2 cellular contexts compared by ENCODE assay signal in the genomic region with DNA sequence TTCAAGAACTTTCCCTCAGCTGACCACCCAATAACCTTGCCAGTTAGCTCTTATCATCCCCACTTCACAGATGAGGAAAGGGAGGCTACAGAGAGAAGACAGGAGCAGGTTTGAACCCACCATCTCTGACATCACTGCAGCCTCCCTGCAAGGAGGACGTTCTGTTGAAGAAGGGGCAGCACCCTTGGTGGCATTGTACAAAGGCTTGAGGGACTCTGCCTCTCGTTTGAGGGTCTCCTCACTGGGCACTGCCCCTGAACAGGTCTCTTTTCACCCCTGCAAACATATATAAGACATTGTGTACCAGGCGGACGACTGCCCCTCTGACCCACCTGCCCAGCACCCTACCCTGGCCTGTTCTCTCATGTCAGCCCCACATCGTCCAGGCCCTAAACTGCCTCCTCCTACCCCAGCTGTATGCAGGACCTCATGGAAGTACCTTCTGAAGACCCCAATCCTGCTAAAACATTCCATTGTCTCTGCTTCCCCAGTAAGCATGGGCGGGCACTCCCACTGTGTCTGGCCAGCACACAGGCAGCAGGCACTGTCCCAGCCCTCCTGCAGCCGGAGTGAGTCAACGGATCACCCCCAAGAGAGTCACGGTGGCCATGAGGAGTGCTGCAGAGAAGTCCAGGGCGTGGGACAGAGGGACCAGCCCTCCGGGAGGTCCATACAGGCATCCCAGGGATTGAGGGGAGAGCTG.
TF ChIP-seq lines count a peak whose summit lies in the region.

No MANE protein-coding gene starts in this region.

TF ChIP-seq in HepG2, 621 proteins besides CTCF, POLR2A, EP300 and RAD21:
- TF ChIP-seq ZNF414 (CRISPR knock-in tag; IDR thresholded peaks at IDR 0.05) (no peak), PHF20 (CRISPR knock-in tag; IDR thresholded peaks at IDR 0.05) (no peak), NFAT5 (CRISPR knock-in tag; IDR thresholded peaks at IDR 0.05) (no peak), HNRNPUL1 (IDR thresholded peaks at IDR 0.05; ENCODE audit: low read depth, low read length) (no peak), ZMYM4 (CRISPR knock-in tag; IDR thresholded peaks at IDR 0.05) (no peak), ZNF674 (CRISPR knock-in tag; IDR thresholded peaks at IDR 0.05; ENCODE audit: low read depth) (no peak), PHF5A (CRISPR knock-in tag; IDR thresholded peaks at IDR 0.05; ENCODE audit: low read depth, unreplicated experiment) (no peak)
- TF ChIP-seq, protein P1, sequence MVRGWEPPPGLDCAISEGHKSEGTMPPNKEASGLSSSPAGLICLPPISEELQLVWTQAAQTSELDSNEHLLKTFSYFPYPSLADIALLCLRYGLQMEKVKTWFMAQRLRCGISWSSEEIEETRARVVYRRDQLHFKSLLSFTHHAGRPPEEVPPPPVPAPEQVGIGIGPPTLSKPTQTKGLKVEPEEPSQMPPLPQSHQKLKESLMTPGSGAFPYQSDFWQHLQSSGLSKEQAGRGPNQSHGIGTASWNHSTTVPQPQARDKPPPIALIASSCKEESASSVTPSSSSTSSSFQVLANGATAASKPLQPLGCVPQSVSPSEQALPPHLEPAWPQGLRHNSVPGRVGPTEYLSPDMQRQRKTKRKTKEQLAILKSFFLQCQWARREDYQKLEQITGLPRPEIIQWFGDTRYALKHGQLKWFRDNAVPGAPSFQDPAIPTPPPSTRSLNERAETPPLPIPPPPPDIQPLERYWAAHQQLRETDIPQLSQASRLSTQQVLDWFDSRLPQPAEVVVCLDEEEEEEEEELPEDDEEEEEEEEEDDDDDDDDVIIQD (CRISPR knock-in tag; IDR thresholded peaks at IDR 0.05; ENCODE audit: low read depth): no peak
- TF ChIP-seq, protein P2, sequence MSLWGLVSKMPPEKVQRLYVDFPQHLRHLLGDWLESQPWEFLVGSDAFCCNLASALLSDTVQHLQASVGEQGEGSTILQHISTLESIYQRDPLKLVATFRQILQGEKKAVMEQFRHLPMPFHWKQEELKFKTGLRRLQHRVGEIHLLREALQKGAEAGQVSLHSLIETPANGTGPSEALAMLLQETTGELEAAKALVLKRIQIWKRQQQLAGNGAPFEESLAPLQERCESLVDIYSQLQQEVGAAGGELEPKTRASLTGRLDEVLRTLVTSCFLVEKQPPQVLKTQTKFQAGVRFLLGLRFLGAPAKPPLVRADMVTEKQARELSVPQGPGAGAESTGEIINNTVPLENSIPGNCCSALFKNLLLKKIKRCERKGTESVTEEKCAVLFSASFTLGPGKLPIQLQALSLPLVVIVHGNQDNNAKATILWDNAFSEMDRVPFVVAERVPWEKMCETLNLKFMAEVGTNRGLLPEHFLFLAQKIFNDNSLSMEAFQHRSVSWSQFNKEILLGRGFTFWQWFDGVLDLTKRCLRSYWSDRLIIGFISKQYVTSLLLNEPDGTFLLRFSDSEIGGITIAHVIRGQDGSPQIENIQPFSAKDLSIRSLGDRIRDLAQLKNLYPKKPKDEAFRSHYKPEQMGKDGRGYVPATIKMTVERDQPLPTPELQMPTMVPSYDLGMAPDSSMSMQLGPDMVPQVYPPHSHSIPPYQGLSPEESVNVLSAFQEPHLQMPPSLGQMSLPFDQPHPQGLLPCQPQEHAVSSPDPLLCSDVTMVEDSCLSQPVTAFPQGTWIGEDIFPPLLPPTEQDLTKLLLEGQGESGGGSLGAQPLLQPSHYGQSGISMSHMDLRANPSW (CRISPR knock-in tag; IDR thresholded peaks at IDR 0.05; ENCODE audit: borderline replicate concordance): no peak

TF ChIP-seq in GM23338, 12 proteins besides CTCF, POLR2A, EP300 and RAD21:
- TF ChIP-seq ZNF114 (CRISPR knock-in tag; IDR thresholded peaks at IDR 0.05) (no peak), NANOG (IDR thresholded peaks at IDR 0.05; ENCODE audit: borderline replicate concordance) (no peak), CREB1 (CRISPR knock-in tag; IDR thresholded peaks at IDR 0.05; ENCODE audit: low read depth) (no peak), EZH2 (IDR thresholded peaks at IDR 0.05; ENCODE audit: low read depth, unreplicated experiment) (no peak), EZH2phosphoT487 (IDR thresholded peaks at IDR 0.05; ENCODE audit: unreplicated experiment) (no peak)
